ENCODE assay signal across 16 cellular contexts in genomic region chr2:29223257-29223656, GRCh38.
DNase-seq lines count a peak whose midpoint lies in the region; ATAC-seq, FAIRE-seq and TF ChIP-seq lines count a peak whose summit lies in the region.
"Had no signal": no experiment of that assay in that cellular context is flagged by ENCODE, and none has a peak within 500 bp of the region (broad histone marks: within the 10 kb centered on the region; RNA-seq: fewer than 3 reads in every experiment).

No MANE protein-coding gene starts in this region.

- intact Hi-C loops in spleen (cut with DNase I; ENCODE audit: low total_unique reads) = no loop called here
- intact Hi-C loops in thyroid gland (cut with DNase I) = no loop called here

- no peak for ATAC-seq in activated CD4-positive, CD25-positive, alpha-beta regulatory T cell treated with anti-CD3 and anti-CD28 coated beads, Interleukin-2, amount 50 U/mL, for 24 hours
- ATAC-seq in SK-N-SH treated with all-trans-retinoic acid at 6 μM for 48 hours = no peak

- H3K9me3 ChIP-seq in spleen (no peaks in the 10 kb centered on the region), thyroid gland (no peaks in the 10 kb centered on the region)

- H3K4me3 ChIP-seq in H7 (ENCODE audit: insufficient read depth, low read depth, low read length) (no peak overlapping the region), spleen (no peak overlapping the region), thyroid gland (replicated peaks in 1 of 3) (no peak overlapping the region)
- H3K4me3 ChIP-seq: BLaER1 had no signal

- H3K36me3 ChIP-seq in H7 (replicated peaks; ENCODE audit: control insufficient read depth, insufficient read depth, low read length) (no peaks in the 10 kb centered on the region), spleen (no peaks in the 10 kb centered on the region), thyroid gland (no peaks in the 10 kb centered on the region)
- H3K36me3 ChIP-seq: BLaER1 had no signal

- TF ChIP-seq CTCF in spleen (IDR thresholded peaks at IDR 0.05 in 8 of 11, conservative IDR thresholded peaks at IDR 0.05 in 3 of 11) = no peak
- TF ChIP-seq CTCF in thyroid gland (IDR thresholded peaks at IDR 0.05) = no peak

- WGBS in spleen, 5 donors = 87 to 100% (median 91%) methylated on average over 2 to 11 of the region's 11 CpGs
- 89 to 97% methylated on average over 9 to 11 of the region's 11 CpGs for WGBS in thyroid gland, 2 donors

- H3K4me1 ChIP-seq in spleen = peaks cover 0 to 6% (median 0%) of the 10 kb centered on the region in 6 donors
- peaks cover 10 to 25% of the 10 kb centered on the region in 2 donors for H3K4me1 ChIP-seq in thyroid gland

- no peak overlapping the region for H3K27ac ChIP-seq in spleen
- H3K27ac ChIP-seq in thyroid gland = no peak overlapping the region
- H3K27ac ChIP-seq: 22Rv1, BLaER1 had no signal

- DNase-seq in activated CD4-positive, CD25-positive, alpha-beta regulatory T cell treated with anti-CD3 and anti-CD28 coated beads, Interleukin-2, amount 50 U/mL, for 72 hours = peak; percentile 7
- peak; percentile 16 for DNase-seq in H7
- DNase-seq in islet precursor cell = peak; percentile 32
- DNase-seq in spleen = peak; percentile 52
- no peak for DNase-seq in thyroid gland
- no peak for DNase-seq in GM19239 (ENCODE audit: insufficient read length, low spot score)
- DNase-seq: CD4-positive, alpha-beta T cell; DMS153 had no signal

- no peak for FAIRE-seq in GM19239 (lab: Jason Lieb, UNC)
- FAIRE-seq: D721Med, G401.6, GM12891, H1 had no signal

- no peaks in the 10 kb centered on the region for H3K27me3 ChIP-seq in H7 (ENCODE audit: control insufficient read depth, insufficient read depth, low read length)
- H3K27me3 ChIP-seq in spleen (replicated peaks in 1 of 7) = peaks cover 0 to 30% (median 0%) of the 10 kb centered on the region in 7 donors
- no peaks in the 10 kb centered on the region for H3K27me3 ChIP-seq in thyroid gland
- H3K27me3 ChIP-seq: BLaER1 had no signal

- TF ChIP-seq POLR2A in spleen (IDR thresholded peaks at IDR 0.05) (no peak), thyroid gland (IDR thresholded peaks at IDR 0.05) (no peak)

TF ChIP-seq in SK-N-SH treated with all-trans-retinoic acid at 6 μM for 48 hours, 23 proteins besides CTCF, POLR2A, EP300 and RAD21:
- no peak for TF ChIP-seq ESRRG (CRISPR knock-in tag; IDR thresholded peaks at IDR 0.05)
- TF ChIP-seq POU6F1 (CRISPR knock-in tag; IDR thresholded peaks at IDR 0.05; ENCODE audit: borderline replicate concordance, low read depth) = no peak
- TF ChIP-seq ZC3H10 (CRISPR knock-in tag; IDR thresholded peaks at IDR 0.05) = no peak
- TF ChIP-seq ZFP3 (CRISPR knock-in tag; IDR thresholded peaks at IDR 0.05) = no peak
- TF ChIP-seq PPARA (CRISPR knock-in tag; IDR thresholded peaks at IDR 0.05; ENCODE audit: borderline replicate concordance) = no peak
- TF ChIP-seq, protein P1, sequence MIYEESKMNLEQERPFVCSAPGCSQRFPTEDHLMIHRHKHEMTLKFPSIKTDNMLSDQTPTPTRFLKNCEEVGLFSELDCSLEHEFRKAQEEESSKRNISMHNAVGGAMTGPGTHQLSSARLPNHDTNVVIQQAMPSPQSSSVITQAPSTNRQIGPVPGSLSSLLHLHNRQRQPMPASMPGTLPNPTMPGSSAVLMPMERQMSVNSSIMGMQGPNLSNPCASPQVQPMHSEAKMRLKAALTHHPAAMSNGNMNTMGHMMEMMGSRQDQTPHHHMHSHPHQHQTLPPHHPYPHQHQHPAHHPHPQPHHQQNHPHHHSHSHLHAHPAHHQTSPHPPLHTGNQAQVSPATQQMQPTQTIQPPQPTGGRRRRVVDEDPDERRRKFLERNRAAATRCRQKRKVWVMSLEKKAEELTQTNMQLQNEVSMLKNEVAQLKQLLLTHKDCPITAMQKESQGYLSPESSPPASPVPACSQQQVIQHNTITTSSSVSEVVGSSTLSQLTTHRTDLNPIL (CRISPR knock-in tag; IDR thresholded peaks at IDR 0.05; ENCODE audit: low read depth) = no peak

Comparison
In these comparisons a context has a peak if more than half of its experiments do, and no peak if none do; other contexts are left out.
1. DNase-seq: peak in activated CD4-positive, CD25-positive, alpha-beta regulatory T cell treated with anti-CD3 and anti-CD28 coated beads, Interleukin-2, amount 50 U/mL, for 72 hours (single experiment), H7 (single experiment), islet precursor cell (single experiment) and spleen (single experiment); none in thyroid gland (0 of 2) and GM19239 (single experiment).